8 cellular contexts compared by ENCODE assay signal in the genomic region with DNA sequence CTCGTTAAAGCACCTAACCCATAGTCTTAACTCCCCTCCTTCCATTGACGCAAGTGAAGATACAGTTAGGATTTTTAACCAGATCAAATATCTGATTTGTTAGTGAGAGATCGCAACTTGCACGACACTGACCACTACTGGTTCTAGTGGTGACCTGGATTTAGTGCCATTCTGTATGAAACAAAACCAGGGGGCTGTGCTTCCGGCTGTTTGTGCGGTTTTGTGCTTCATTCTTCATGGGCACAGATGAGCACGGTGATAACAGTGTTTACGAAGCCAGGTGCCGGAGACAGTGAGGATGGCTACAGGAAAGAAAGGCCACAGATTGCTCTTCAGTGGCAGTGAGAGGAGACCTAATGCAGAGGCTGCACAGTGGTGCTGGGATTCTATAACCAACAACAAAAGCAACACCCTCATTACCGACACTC.
A peak's percentile ranks its signal among the peaks of the same experiment; 100 is the strongest.
DNase-seq lines count a peak whose midpoint lies in the region; ATAC-seq and TF ChIP-seq lines count a peak whose summit lies in the region.

No MANE protein-coding gene starts in this region.

- peak; percentile 34; the same call in 1 of the 2 replicates for TF ChIP-seq RAD21 in IMR-90 (IDR thresholded peaks at IDR 0.05; ENCODE audit: low read length)

- H4K91ac ChIP-seq in IMR-90 (ENCODE audit: insufficient read depth, low read depth, low read length) (no peak overlapping the region), mesenchymal stem cell (ENCODE audit: low read length) (no peak overlapping the region)

- no peak overlapping the region for H4K5ac ChIP-seq in IMR-90 (ENCODE audit: low read depth, low read length)

- whole genome bisulfite sequencing in IMR-90 (ENCODE audit: extremely low coverage in 2 of 2, insufficient read length in 1 of 2), 2 experiments, result 66% methylated on average over 7 of the region's 10 CpGs; no CpG with 5 or more reads in 1 of the 2 experiments
- 81% methylated on average over 8 of the region's 10 CpGs for WGBS in mesenchymal stem cell

- no peak for TF ChIP-seq POLR2A in IMR-90 (IDR thresholded peaks at IDR 0.05; ENCODE audit: low read depth, low read length)

- H3K79me1 ChIP-seq in IMR-90 (ENCODE audit: low read depth in 1 of 2, low read length in 2 of 2), result no peaks in the 10 kb centered on the region
- no peaks in the 10 kb centered on the region for H3K79me1 ChIP-seq in mesenchymal stem cell (replicated peaks; ENCODE audit: low read length, poor library complexity, severe bottlenecking)

- H2BK5ac ChIP-seq in IMR-90 (ENCODE audit: low read depth, low read length, poor library complexity, severe bottlenecking), result no peak overlapping the region
- H2BK5ac ChIP-seq in mesenchymal stem cell (ENCODE audit: low read depth, low read length, poor library complexity, severe bottlenecking), result no peak overlapping the region

- H2BK20ac ChIP-seq in IMR-90 (ENCODE audit: low read depth, low read length), result no peak overlapping the region

- no peaks in the 10 kb centered on the region for H3K27me3 ChIP-seq in BE2C
- H3K27me3 ChIP-seq in IMR-90 (ENCODE audit: control insufficient read depth, insufficient read depth, low read length), result no peaks in the 10 kb centered on the region
- no peaks in the 10 kb centered on the region for H3K27me3 ChIP-seq in mesenchymal stem cell (ENCODE audit: control insufficient read depth in 1 of 2, insufficient read depth in 1 of 2, low read length in 2 of 2)

- no peak overlapping the region for H3K4me3 ChIP-seq in BE2C (ENCODE audit: low read depth, low read length)
- H3K4me3 ChIP-seq in IMR-90 (ENCODE audit: insufficient read depth, low read depth, low read length), result no peak overlapping the region
- H3K4me3 ChIP-seq in mesenchymal stem cell (ENCODE audit: insufficient read depth in 1 of 2, low read depth in 1 of 2, low read length in 2 of 2), result no peak overlapping the region

- peak; percentile 70 for ATAC-seq in IMR-90 (ENCODE audit: low read depth)

- no peak overlapping the region for H2AFZ ChIP-seq in IMR-90 (replicated peaks; ENCODE audit: low read length, poor library complexity)
- H2AFZ ChIP-seq in mesenchymal stem cell (ENCODE audit: low read depth, low read length), result no peak overlapping the region

- POLR2A ChIA-PET in IMR-90 (lab: Charles Lee; ENCODE audit: unreplicated experiment), result interaction anchor here (0.6 kb wide), 1 partner anchor 29 kb away, joined by 11 read pairs; no protein-coding TSS in a partner anchor

- H3K18ac ChIP-seq in IMR-90 (ENCODE audit: low read depth, low read length) (no peak overlapping the region), mesenchymal stem cell (ENCODE audit: low read depth in 1 of 2, low read length in 2 of 2) (no peak overlapping the region)

- no peak for DNase-seq in BE2C
- peak; percentile 54 for DNase-seq in IMR-90
- peak; percentile 52 to 71 for DNase-seq in activated CD4-positive, alpha-beta T cell treated with anti-CD3 and anti-CD28 coated beads, Interleukin-2, amount 50 U/mL, for 48 hours
- peak; percentile 27 for DNase-seq in iris pigment epithelial cell (ENCODE audit: low read depth)
- no peak for DNase-seq in HPDE6-E6E7 (ENCODE audit: extremely low spot score)
- no peak for DNase-seq in NCI-H226
- DNase-seq in mesenchymal stem cell, result no peak
- DNase-seq in C1 segment of cervical spinal cord (lab: John Stamatoyannopoulos, UW), result no peak

- CTCF ChIA-PET in IMR-90 (lab: Yijun Ruan, JAX), result no interaction called here

- H3K9me3 ChIP-seq in BE2C (no peaks in the 10 kb centered on the region), IMR-90 (ENCODE audit: control insufficient read depth, insufficient read depth, low read length) (no peaks in the 10 kb centered on the region), mesenchymal stem cell (ENCODE audit: control insufficient read depth, low read length) (no peaks in the 10 kb centered on the region)

- H3K36me3 ChIP-seq in BE2C (no peaks in the 10 kb centered on the region), IMR-90 (ENCODE audit: control insufficient read depth, insufficient read depth, low read length) (no peaks in the 10 kb centered on the region), mesenchymal stem cell (ENCODE audit: control insufficient read depth in 1 of 2, insufficient read depth in 2 of 2, low read depth in 1 of 2, low read length in 2 of 2) (no peaks in the 10 kb centered on the region)

- H3K4me2 ChIP-seq in IMR-90 (ENCODE audit: low read depth, low read length), result no peak overlapping the region
- no peak overlapping the region for H3K4me2 ChIP-seq in mesenchymal stem cell (ENCODE audit: low read length, poor library complexity, severe bottlenecking)

- H4K8ac ChIP-seq in IMR-90 (ENCODE audit: low read depth in 2 of 2, low read length in 2 of 2) (no peak overlapping the region), mesenchymal stem cell (ENCODE audit: low read length) (no peak overlapping the region)

- H3K56ac ChIP-seq in IMR-90 (ENCODE audit: extremely low read depth, insufficient read depth, low read length), result no peak overlapping the region

- TF ChIP-seq CTCF in BE2C (IDR thresholded peaks at IDR 0.05; ENCODE audit: low read depth, low read length), result peak; percentile 61
- TF ChIP-seq CTCF in IMR-90 (conservative IDR thresholded peaks at IDR 0.05; ENCODE audit: low read depth, low read length), result peak; percentile 34

- H2BK120ac ChIP-seq in IMR-90 (ENCODE audit: low read depth, low read length) (no peak overlapping the region), mesenchymal stem cell (ENCODE audit: low read depth, low read length) (no peak overlapping the region)

- H3K23ac ChIP-seq in IMR-90 (ENCODE audit: low read depth, low read length) (no peak overlapping the region), mesenchymal stem cell (ENCODE audit: low read length in 2 of 2) (no peak overlapping the region)

- no peak overlapping the region for H2AK9ac ChIP-seq in IMR-90 (replicated peaks; ENCODE audit: low read depth, low read length, poor library complexity)

- BruUV-seq in IMR-90 (replicated peaks; lab: Mats Ljungman, UMichigan), result no TSS peak

- H3K14ac ChIP-seq in IMR-90 (replicated peaks; ENCODE audit: low read depth, low read length), result no peak overlapping the region
- no peak overlapping the region for H3K14ac ChIP-seq in mesenchymal stem cell (ENCODE audit: low read length in 2 of 2)

- in situ Hi-C loops in IMR-90 (cut with MboI; ENCODE audit: low sequenced_read_pairs), result loop anchor here (10.0 kb wide), 1 partner anchor 265 kb away; no protein-coding TSS in a partner anchor

- H3K4me1 ChIP-seq in BE2C, result peaks cover 30% of the 10 kb centered on the region
- peaks cover 4% of the 10 kb centered on the region; the same call in 1 of the 2 replicates for H3K4me1 ChIP-seq in IMR-90 (ENCODE audit: control insufficient read depth, insufficient read depth, low read length)
- no peaks in the 10 kb centered on the region for H3K4me1 ChIP-seq in mesenchymal stem cell (ENCODE audit: control insufficient read depth, insufficient read depth, low read depth, low read length)

- H2AK5ac ChIP-seq in IMR-90 (ENCODE audit: low read depth, low read length) (no peak overlapping the region), mesenchymal stem cell (ENCODE audit: low read length, severe bottlenecking) (no peak overlapping the region)

- H2BK15ac ChIP-seq in IMR-90 (ENCODE audit: low read depth, low read length), result no peak overlapping the region
- H2BK15ac ChIP-seq in mesenchymal stem cell (ENCODE audit: low read depth, poor library complexity, severe bottlenecking), result no peak overlapping the region

- no peak overlapping the region for H3K9ac ChIP-seq in IMR-90 (ENCODE audit: low read depth, low read length)
- no peak overlapping the region for H3K9ac ChIP-seq in mesenchymal stem cell (ENCODE audit: low read length)

- no peak overlapping the region for H2BK12ac ChIP-seq in mesenchymal stem cell (ENCODE audit: low read length in 2 of 2)

- no peaks in the 10 kb centered on the region for H4K20me1 ChIP-seq in IMR-90 (ENCODE audit: insufficient read depth, low read length)

- intact Hi-C loops in IMR-90 (cut with micrococcal nuclease), result loop anchor here (10.0 kb wide), 1 partner anchor 255 kb away; the partner anchor contains the start of gene DNMT3B

- no peak overlapping the region for H3K4ac ChIP-seq in IMR-90 (ENCODE audit: low read depth, low read length)
- no peak overlapping the region for H3K4ac ChIP-seq in mesenchymal stem cell (ENCODE audit: low read depth in 1 of 2, low read length in 2 of 2)

- dilution Hi-C loops in IMR-90 (cut with HindIII; ENCODE audit: low sequenced_read_pairs, unreplicated experiment), result no loop called here

- H3K27ac ChIP-seq in IMR-90 (ENCODE audit: insufficient read depth, low read length), result no peak overlapping the region
- no peak overlapping the region for H3K27ac ChIP-seq in mesenchymal stem cell (ENCODE audit: low read length, poor library complexity, severe bottlenecking)

- peaks cover 6% of the 10 kb centered on the region; the same call in 1 of the 2 replicates for H3K9me1 ChIP-seq in IMR-90 (ENCODE audit: insufficient read depth, low read length)

TF ChIP-seq in IMR-90, 13 proteins besides CTCF, POLR2A, EP300 and RAD21:
- TF ChIP-seq SMC3 (IDR thresholded peaks at IDR 0.05; ENCODE audit: low read depth, low read length) (peak; percentile 11; the same call in 1 of the 2 replicates), MAZ (IDR thresholded peaks at IDR 0.05; ENCODE audit: borderline replicate concordance, low read depth, low read length) (no peak), CEBPB (IDR thresholded peaks at IDR 0.05; ENCODE audit: low read depth, low read length) (no peak)
TF ChIP-seq in IMR-90: peak in this region for 1.

Comparison
In these comparisons a context has a peak if more than half of its experiments do, and no peak if none do; other contexts are left out.
1. DNase-seq: peak in IMR-90 (single experiment), activated CD4-positive, alpha-beta T cell treated with anti-CD3 and anti-CD28 coated beads, Interleukin-2, amount 50 U/mL, for 48 hours (2 of 2) and iris pigment epithelial cell (single experiment); none in BE2C (single experiment), HPDE6-E6E7 (single experiment), NCI-H226 (single experiment), mesenchymal stem cell (single experiment) and C1 segment of cervical spinal cord (0 of 14).